8 cellular contexts compared by ENCODE assay signal in the genomic region with DNA sequence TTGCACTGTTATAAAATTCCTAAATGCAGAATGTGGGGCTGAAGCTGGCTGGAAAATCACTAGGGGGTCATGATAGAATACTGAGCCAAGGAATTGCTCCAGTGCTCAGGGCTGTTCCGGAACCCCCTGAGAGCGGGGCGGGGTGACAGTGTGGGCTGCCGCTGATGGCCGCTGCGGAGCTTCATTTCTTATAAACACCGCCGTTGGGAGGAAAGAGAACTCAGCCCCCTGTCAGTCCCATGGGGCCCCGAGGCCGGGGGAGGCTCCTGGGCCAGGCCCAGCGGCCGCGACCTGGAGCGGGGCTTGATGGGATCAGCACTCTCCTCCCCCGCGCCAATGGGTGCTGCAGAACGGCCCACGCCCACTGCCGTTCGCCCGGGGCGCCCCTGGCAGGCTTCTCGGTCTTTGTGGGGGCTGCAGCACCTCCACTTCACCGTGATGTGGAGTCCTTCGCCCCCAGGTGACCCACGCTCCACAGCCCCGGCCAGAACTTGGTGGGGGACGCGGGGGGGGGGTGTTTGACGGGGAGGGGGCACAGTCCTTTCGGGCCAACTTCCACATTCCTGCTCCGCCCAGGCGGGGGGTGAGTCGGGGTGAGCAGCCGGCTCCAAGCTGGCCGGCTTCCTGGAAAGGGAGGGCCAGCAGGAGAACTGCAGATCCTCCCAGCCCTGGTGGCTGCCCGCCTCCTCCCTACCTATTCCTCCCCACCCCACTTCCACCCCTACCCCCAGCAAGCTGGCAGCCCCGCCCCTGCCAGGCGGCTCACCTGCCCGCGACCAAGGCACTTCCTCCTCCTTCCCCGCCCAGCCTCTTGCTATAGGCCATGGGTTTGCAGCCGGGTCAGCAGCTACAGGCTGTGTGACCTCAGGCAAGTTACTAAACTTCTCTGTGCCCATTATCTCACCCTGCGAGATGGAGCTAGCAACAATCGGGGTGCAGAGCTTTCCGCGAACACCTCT. TPM values are rescaled to one million over a fixed set of nuclear protein-coding genes. Genes with fewer than 3 reads are reported as not detected.
DNase-seq lines count a peak whose midpoint lies in the region; ATAC-seq and TF ChIP-seq lines count a peak whose summit lies in the region.

No MANE protein-coding gene starts in this region.

- no peaks in the 10 kb centered on the region for H3K9me3 ChIP-seq in parathyroid adenoma (ENCODE audit: control insufficient read depth, low read length)

- H3K27ac ChIP-seq in parathyroid adenoma, result peak overlapping the region; percentile 81

- H3K36me3 Mint-ChIP-seq in activated naive CD8-positive, alpha-beta T cell treated with anti-CD3 and anti-CD28 coated beads, Interleukin-2, amount 10 ng/mL, durations not matched to agents 7 days and 5 days, result no peaks in the 10 kb centered on the region
- no peaks in the 10 kb centered on the region for H3K36me3 Mint-ChIP-seq in type B pancreatic cell

- H3K27me3 ChIP-seq in parathyroid adenoma (ENCODE audit: control insufficient read depth, insufficient read depth, low read length), result no peaks in the 10 kb centered on the region

- intact Hi-C loops in Right ventricle myocardium superior (cut with DNase I), result no loop called here

- no peaks in the 10 kb centered on the region for H3K9me3 Mint-ChIP-seq in activated naive CD8-positive, alpha-beta T cell treated with anti-CD3 and anti-CD28 coated beads, Interleukin-2, amount 10 ng/mL, durations not matched to agents 7 days and 5 days
- no peaks in the 10 kb centered on the region for H3K9me3 Mint-ChIP-seq in type B pancreatic cell

- no peak for TF ChIP-seq CTCF in HFF-Myc (IDR thresholded peaks at IDR 0.05; ENCODE audit: low read depth, low read length, missing control alignments)
- TF ChIP-seq CTCF in parathyroid adenoma (IDR thresholded peaks at IDR 0.05), result no peak
- TF ChIP-seq CTCF in type B pancreatic cell (conservative IDR thresholded peaks at IDR 0.05), result no peak

- no peaks in the 10 kb centered on the region for H3K27me3 Mint-ChIP-seq in activated naive CD8-positive, alpha-beta T cell treated with anti-CD3 and anti-CD28 coated beads, Interleukin-2, amount 10 ng/mL, durations not matched to agents 7 days and 5 days
- peaks cover 15% of the 10 kb centered on the region for H3K27me3 Mint-ChIP-seq in type B pancreatic cell

- peaks cover 17% of the 10 kb centered on the region for H3K4me1 ChIP-seq in parathyroid adenoma

- H3K4me2 ChIP-seq in parathyroid adenoma (ENCODE audit: low read length), result peak overlapping the region; percentile 76

- DNase-seq in GM03348 (ENCODE audit: low spot score) (peak; percentile 93), HFF-Myc (ENCODE audit: extremely low read depth, low read depth) (peak; percentile 47), NCI-H1048 (lab: John Stamatoyannopoulos, UW) (peak; percentile 78), SKM-1 treated with dmso at 0.1 percent for 144 hours (lab: John Stamatoyannopoulos, UW; ENCODE audit: unreplicated experiment) (peak; percentile 90), Right ventricle myocardium superior (peak; percentile 94), type B pancreatic cell (ENCODE audit: extremely low spot score, unreplicated experiment) (peak; percentile 81)
- peak; percentile 86 for DNase-seq in activated naive CD8-positive, alpha-beta T cell treated with anti-CD3 and anti-CD28 coated beads, Interleukin-2, amount 10 ng/mL, durations not matched to agents 7 days and 5 days

- H3K79me2 ChIP-seq in parathyroid adenoma, result no peaks in the 10 kb centered on the region

- H3K4me3 Mint-ChIP-seq in activated naive CD8-positive, alpha-beta T cell treated with anti-CD3 and anti-CD28 coated beads, Interleukin-2, amount 10 ng/mL, durations not matched to agents 7 days and 5 days, result peak overlapping the region; percentile 87
- H3K4me3 Mint-ChIP-seq in type B pancreatic cell, result peak overlapping the region; percentile 91

- POLR2A ChIA-PET in activated naive CD8-positive, alpha-beta T cell treated with anti-CD3 and anti-CD28 coated beads, Interleukin-2, amount 10 ng/mL, durations not matched to agents 7 days and 5 days (lab: Charles Lee), result interaction anchor here (0.7 to 27.2 kb wide), 28 partner anchors 19 to 258 kb away, joined by 3 to 1195 read pairs (median 6); a partner anchor contains a TSS

- peak overlapping the region; percentile 56 for H3K4me3 ChIP-seq in HFF-Myc (replicated peaks; ENCODE audit: low read depth, low read length)
- peak overlapping the region; percentile 58 for H3K4me3 ChIP-seq in parathyroid adenoma (ENCODE audit: low read depth, low read length)

- H2AFZ ChIP-seq in parathyroid adenoma, result peak overlapping the region; percentile 96

- no peaks in the 10 kb centered on the region for H3K36me3 ChIP-seq in parathyroid adenoma (ENCODE audit: control insufficient read depth, insufficient read depth, low read length)

- H3K27ac Mint-ChIP-seq in activated naive CD8-positive, alpha-beta T cell treated with anti-CD3 and anti-CD28 coated beads, Interleukin-2, amount 10 ng/mL, durations not matched to agents 7 days and 5 days, result peak overlapping the region; percentile 99
- peak overlapping the region; percentile 92 for H3K27ac Mint-ChIP-seq in type B pancreatic cell

- ATAC-seq in activated naive CD8-positive, alpha-beta T cell treated with anti-CD3 and anti-CD28 coated beads, Interleukin-2, amount 10 ng/mL, durations not matched to agents 7 days and 5 days (ENCODE audit: low read depth), result peak; percentile 62
- ATAC-seq in Right ventricle myocardium superior (ENCODE audit: poor library complexity), result peak; percentile 85

- H3K9ac ChIP-seq in parathyroid adenoma, result peak overlapping the region; percentile 70

- peaks cover 62% of the 10 kb centered on the region for H3K4me1 Mint-ChIP-seq in activated naive CD8-positive, alpha-beta T cell treated with anti-CD3 and anti-CD28 coated beads, Interleukin-2, amount 10 ng/mL, durations not matched to agents 7 days and 5 days
- H3K4me1 Mint-ChIP-seq in type B pancreatic cell (ENCODE audit: unreplicated experiment), result peaks cover 5% of the 10 kb centered on the region

RNA-seq across cellular contexts. Expression of a gene that starts 5.4 kb away (rescaled TPM):
- 100 to 1,000 TPM; 228 to 238 TPM for total RNA-seq in activated naive CD8-positive, alpha-beta T cell treated with anti-CD3 and anti-CD28 coated beads, Interleukin-2, amount 10 ng/mL, durations not matched to agents 7 days and 5 days
- 12.5 TPM for total RNA-seq in Right ventricle myocardium superior
- 50.1 and 77.4 TPM in 2 replicates for total RNA-seq in type B pancreatic cell (ENCODE audit: low replicate concordance)

RNA-seq across cellular contexts. Expression of a gene that starts 47.4 kb away (rescaled TPM):
- total RNA-seq in activated naive CD8-positive, alpha-beta T cell treated with anti-CD3 and anti-CD28 coated beads, Interleukin-2, amount 10 ng/mL, durations not matched to agents 7 days and 5 days, result not detected
- total RNA-seq in Right ventricle myocardium superior (not detected), type B pancreatic cell (ENCODE audit: low replicate concordance) (not detected in 2 replicates)

Comparison
In these comparisons a context has a peak if more than half of its experiments do, and no peak if none do; other contexts are left out.
1. Peak in every context shown above with its lines: DNase-seq, ATAC-seq, H3K4me3 ChIP-seq and H3K27ac ChIP-seq.